In genomic region chr15:98798375-98798893, GRCh38 we compare ENCODE assay signal across 25 cellular contexts.
A peak's percentile ranks its signal among the peaks of the same experiment; 100 is the strongest.
DNase-seq lines count a peak whose midpoint lies in the region; TF ChIP-seq lines count a peak whose summit lies in the region.
"Had no signal": no experiment of that assay in that cellular context is flagged by ENCODE, and none has a peak within 500 bp of the region (broad histone marks: within the 10 kb centered on the region; RNA-seq: fewer than 3 reads in every experiment).

No MANE protein-coding gene starts in this region.

- H3K4me3 Mint-ChIP-seq in activated naive CD4-positive, alpha-beta T cell treated with anti-CD3 and anti-CD28 coated beads, Interleukin-2, amount 50 U/mL, for 24 hours: no peak overlapping the region
- peak overlapping the region; percentile 24 to 61 (median 48) for H3K4me3 Mint-ChIP-seq in brain
- H3K4me3 Mint-ChIP-seq in nephron: peak overlapping the region; percentile 19 to 33 (median 25)
- H3K4me3 Mint-ChIP-seq: B cell; T-helper 1 cell treated with Interleukin-12 subunit alpha and Interleukin-12 subunit beta and Interleukin-4 antibody, amounts not matched to agents 30 μg/mL and 1 μg/mL, for 36 hours had no signal

- H3K27me3 Mint-ChIP-seq in activated naive CD4-positive, alpha-beta T cell treated with anti-CD3 and anti-CD28 coated beads, Interleukin-2, amount 50 U/mL, for 24 hours: no peaks in the 10 kb centered on the region
- H3K27me3 Mint-ChIP-seq in brain (peaks cover 12% of the 10 kb centered on the region), nephron (ENCODE audit: low read depth) (no peaks in the 10 kb centered on the region)

- no peak for DNase-seq in activated naive CD4-positive, alpha-beta T cell treated with anti-CD3 and anti-CD28 coated beads, Interleukin-2, amount 50 U/mL, for 16 hours
- DNase-seq in lower leg skin (ENCODE audit: low spot score in 2 of 2) (no peak), NCI-H345 treated with DMSO at 0.1 percent for 48 hours (lab: John Stamatoyannopoulos, UW; ENCODE audit: unreplicated experiment) (no peak)
- no peak for DNase-seq in effector CD4-positive, alpha-beta T cell
- no peak for DNase-seq in stimulated activated CD4-positive, alpha-beta T cell treated with anti-CD3 and anti-CD28 coated beads, Interleukin-1b, Interleukin-23, amount 100 ng/mL, for 48 hours
- DNase-seq: activated CD4-positive, alpha-beta T cell treated with anti-CD3 and anti-CD28 coated beads, Interleukin-2, amount 50 U/mL, for 48 hours; activated T-cell treated with anti-CD3 and anti-CD28 coated beads for 4 hours; amygdala; cerebellar nuclear complex; effector CD8-positive, alpha-beta T cell; left colon; MV-4-11; NCI-H1694; NCI-H2227 treated with DMSO at 0.1 percent for 48 hours; NCI-H774; SHP77 treated with DMSO at 0.1 percent for 48 hours; small intestine; stimulated activated CD4-positive, alpha-beta T cell treated with anti-CD3 and anti-CD28 coated beads, Interleukin-4, amount 100 ng/mL, for 1 hour; stimulated activated naive CD8-positive, alpha-beta T cell treated with anti-CD3 and anti-CD28 coated beads, Interleukin-15, Interleukin-2, amounts not matched to agents 100 U/mL and 50 U/mL, for 24 hours; tibial artery had no signal

- peaks cover 93% of the 10 kb centered on the region for H3K4me1 Mint-ChIP-seq in activated naive CD4-positive, alpha-beta T cell treated with anti-CD3 and anti-CD28 coated beads, Interleukin-2, amount 50 U/mL, for 24 hours
- H3K4me1 Mint-ChIP-seq in brain (peaks cover 96% of the 10 kb centered on the region), nephron (peaks cover 78% of the 10 kb centered on the region)

- no peaks in the 10 kb centered on the region for H3K9me3 Mint-ChIP-seq in activated naive CD4-positive, alpha-beta T cell treated with anti-CD3 and anti-CD28 coated beads, Interleukin-2, amount 50 U/mL, for 24 hours
- H3K9me3 Mint-ChIP-seq in brain (peaks cover 0 to 3% (median 0%) of the 10 kb centered on the region in 5 experiments), nephron (no peaks in the 10 kb centered on the region)
- H3K9me3 Mint-ChIP-seq: T-helper 1 cell treated with Interleukin-12 subunit alpha and Interleukin-12 subunit beta and Interleukin-4 antibody, amounts not matched to agents 30 μg/mL and 1 μg/mL, for 36 hours had no signal

- intact Hi-C loops in lower leg skin (cut with DNase I; ENCODE audit: low total_unique reads): no loop called here

- H3K36me3 Mint-ChIP-seq in activated naive CD4-positive, alpha-beta T cell treated with anti-CD3 and anti-CD28 coated beads, Interleukin-2, amount 50 U/mL, for 24 hours: peaks cover 2% of the 10 kb centered on the region
- H3K36me3 Mint-ChIP-seq in brain (no peaks in the 10 kb centered on the region), nephron (ENCODE audit: low read depth) (no peaks in the 10 kb centered on the region)

- WGBS in lower leg skin, 2 donors: 88 to 92% methylated on average over 6 of the region's 6 CpGs

- TF ChIP-seq CTCF in brain (conservative IDR thresholded peaks at IDR 0.05) (no peak), nephron (IDR thresholded peaks at IDR 0.05; ENCODE audit: unreplicated experiment in 3 of 3) (no peak), lower leg skin (IDR thresholded peaks at IDR 0.05) (no peak)

- H3K4me3 ChIP-seq in lower leg skin (ENCODE audit: low read depth, poor library complexity, severe bottlenecking): no peak overlapping the region
- H3K4me3 ChIP-seq: tibial artery had no signal

- H3K27ac Mint-ChIP-seq in activated naive CD4-positive, alpha-beta T cell treated with anti-CD3 and anti-CD28 coated beads, Interleukin-2, amount 50 U/mL, for 24 hours: peak overlapping the region; percentile 74
- H3K27ac Mint-ChIP-seq in brain (peak overlapping the region in 3 of 5 experiments; percentile 38 to 97 (median 82)), nephron (peak overlapping the region; percentile 35 to 96 (median 95))
- H3K27ac Mint-ChIP-seq: B cell; T-helper 1 cell treated with Interleukin-12 subunit alpha and Interleukin-12 subunit beta and Interleukin-4 antibody, amounts not matched to agents 30 μg/mL and 1 μg/mL, for 36 hours had no signal

- no peak for TF ChIP-seq POLR2A in lower leg skin (IDR thresholded peaks at IDR 0.05)
